Comparison of ENCODE assay signal across 10 cellular contexts in the genomic region with DNA sequence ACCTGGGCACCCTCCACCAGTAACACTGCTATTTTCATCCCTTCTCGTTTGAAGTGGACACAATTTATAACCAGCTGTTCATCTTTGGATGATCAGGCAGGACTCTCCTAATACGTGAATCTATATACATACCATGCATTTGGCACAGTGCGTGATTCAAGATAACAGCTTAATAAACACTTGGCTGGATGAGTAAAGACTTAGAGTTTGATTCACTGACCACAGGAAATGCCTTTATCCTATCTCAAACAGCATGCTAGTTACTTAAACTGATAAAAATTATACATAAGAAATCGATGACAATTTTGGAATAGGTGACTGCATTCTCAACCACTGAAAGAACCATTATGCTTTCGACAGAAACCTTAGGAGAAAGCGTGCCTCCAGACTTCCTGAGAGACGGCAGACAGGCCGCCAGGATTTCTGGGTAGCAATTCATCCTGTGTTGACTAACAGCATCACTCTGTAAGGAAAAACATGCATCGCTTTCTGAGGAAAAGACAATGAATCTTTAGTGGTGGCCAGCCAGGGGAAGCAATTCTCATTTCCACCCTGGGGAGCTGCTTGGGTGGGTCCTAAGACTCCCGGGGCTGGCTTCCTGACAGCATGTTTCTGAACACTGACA. TPM values are rescaled to one million over a fixed set of nuclear protein-coding genes. Genes with fewer than 3 reads are reported as not detected.
DNase-seq lines count a peak whose midpoint lies in the region; ATAC-seq, FAIRE-seq and TF ChIP-seq lines count a peak whose summit lies in the region.
"Had no signal": no experiment of that assay in that cellular context is flagged by ENCODE, and none has a peak within 500 bp of the region (broad histone marks: within the 10 kb centered on the region; RNA-seq: fewer than 3 reads in every experiment).

No MANE protein-coding gene starts in this region.

- no peaks in the 10 kb centered on the region for H4K20me1 ChIP-seq in endothelial cell of umbilical vein (replicated peaks; ENCODE audit: control insufficient read depth, extremely low read depth, insufficient read depth, low read length)

- H3K79me2 ChIP-seq in endothelial cell of umbilical vein (ENCODE audit: control insufficient read depth, insufficient read depth, low read length) = no peaks in the 10 kb centered on the region

- H3K36me3 Mint-ChIP-seq in activated CD4-positive, alpha-beta T cell treated with anti-CD3 and anti-CD28 coated beads for 36 hours (ENCODE audit: low read depth) = no peaks in the 10 kb centered on the region
- no peaks in the 10 kb centered on the region for H3K36me3 Mint-ChIP-seq in osteocyte (ENCODE audit: unreplicated experiment)
- H3K36me3 Mint-ChIP-seq: IgD-negative memory B cell had no signal

- H3K9me3 ChIP-seq in endothelial cell of umbilical vein (replicated peaks; ENCODE audit: control insufficient read depth, insufficient read depth, low read length) = no peaks in the 10 kb centered on the region

- H3K27ac Mint-ChIP-seq in activated CD4-positive, alpha-beta T cell treated with anti-CD3 and anti-CD28 coated beads for 36 hours = peak overlapping the region; percentile 86
- peak overlapping the region; percentile 20 for H3K27ac Mint-ChIP-seq in osteocyte (ENCODE audit: unreplicated experiment)
- H3K27ac Mint-ChIP-seq: IgD-negative memory B cell had no signal

- H3K4me2 ChIP-seq in endothelial cell of umbilical vein (ENCODE audit: insufficient read depth, low read length) = peak overlapping the region; percentile 57

- H3K9ac ChIP-seq in endothelial cell of umbilical vein (replicated peaks; ENCODE audit: extremely low read depth, insufficient read depth, low read length) = peak overlapping the region; percentile 39

- H3K27me3 ChIP-seq in endothelial cell of umbilical vein (ENCODE audit: control insufficient read depth in 2 of 2, insufficient read depth in 2 of 2, low read length in 2 of 2) = no peaks in the 10 kb centered on the region

- peak overlapping the region; percentile 18 for H3K4me3 Mint-ChIP-seq in activated CD4-positive, alpha-beta T cell treated with anti-CD3 and anti-CD28 coated beads for 36 hours
- peak overlapping the region; percentile 15 for H3K4me3 Mint-ChIP-seq in osteocyte (ENCODE audit: unreplicated experiment)

- H3K9me3 Mint-ChIP-seq in activated CD4-positive, alpha-beta T cell treated with anti-CD3 and anti-CD28 coated beads for 36 hours (ENCODE audit: low read depth) = no peaks in the 10 kb centered on the region
- H3K9me3 Mint-ChIP-seq in osteocyte (ENCODE audit: unreplicated experiment) = no peaks in the 10 kb centered on the region
- H3K9me3 Mint-ChIP-seq: IgD-negative memory B cell had no signal

- no peaks in the 10 kb centered on the region for H3K36me3 ChIP-seq in endothelial cell of umbilical vein (ENCODE audit: control insufficient read depth in 2 of 2, extremely low read depth in 1 of 2, insufficient read depth in 2 of 2, low read length in 2 of 2)

- no TSS peak for BruUV-seq in endothelial cell of umbilical vein (replicated peaks; lab: Mats Ljungman, UMichigan)

- DNase-seq in activated CD4-positive, alpha-beta T cell treated with anti-CD3 and anti-CD28 coated beads for 36 hours = peak; percentile 4
- DNase-seq in activated CD4-positive, alpha-beta T cell treated with anti-CD3 and anti-CD28 coated beads for 1 hour = no peak
- DNase-seq in RPMI7951 (ENCODE audit: low read depth) = peak; percentile 68
- peak; percentile 80 for DNase-seq in endothelial cell of umbilical vein (ENCODE audit: low read depth, low spot score)
- no peak for DNase-seq in osteocyte (ENCODE audit: extremely low spot score, unreplicated experiment)
- no peak for DNase-seq in SHP77 (lab: John Stamatoyannopoulos, UW)
- no peak for DNase-seq in anterior cingulate cortex (lab: John Stamatoyannopoulos, UW)
- DNase-seq: stimulated activated naive CD4-positive, alpha-beta T cell had no signal

- POLR2A ChIA-PET in activated CD4-positive, alpha-beta T cell treated with anti-CD3 and anti-CD28 coated beads for 36 hours (lab: Charles Lee) = no interaction called here
- POLR2A ChIA-PET in endothelial cell of umbilical vein (lab: Charles Lee) = interaction anchor here (0.6 to 1.6 kb wide), 2 partner anchors 9 to 19 kb away, joined by 3 to 5 read pairs; a partner anchor contains a TSS

- peak overlapping the region; percentile 42 for H2AFZ ChIP-seq in endothelial cell of umbilical vein (ENCODE audit: low read depth, low read length)

- no peak for TF ChIP-seq CTCF in endothelial cell of umbilical vein (IDR thresholded peaks at IDR 0.05; ENCODE audit: extremely low read depth in 1 of 2, insufficient read depth in 1 of 2, low read depth in 1 of 2, low read length in 2 of 2)
- no peak for TF ChIP-seq CTCF in osteocyte (IDR thresholded peaks at IDR 0.05)

- peak overlapping the region in 1 of 3 experiments; percentile 5 for H3K4me3 ChIP-seq in endothelial cell of umbilical vein (replicated peaks in 1 of 3; ENCODE audit: insufficient read depth in 1 of 3, low read depth in 1 of 3, low read length in 3 of 3)

- peak; percentile 98 for FAIRE-seq in endothelial cell of umbilical vein (lab: Jason Lieb, UNC)

- dilution Hi-C loops in endothelial cell of umbilical vein (cut with MboI; ENCODE audit: extremely low pct_ligation_motif_present, low sequenced_read_pairs) = no loop called here

- H3K4me1 Mint-ChIP-seq in activated CD4-positive, alpha-beta T cell treated with anti-CD3 and anti-CD28 coated beads for 36 hours = peaks cover 57% of the 10 kb centered on the region
- peaks cover 39% of the 10 kb centered on the region for H3K4me1 Mint-ChIP-seq in osteocyte (ENCODE audit: unreplicated experiment)

- H3K27me3 Mint-ChIP-seq in activated CD4-positive, alpha-beta T cell treated with anti-CD3 and anti-CD28 coated beads for 36 hours = no peaks in the 10 kb centered on the region
- H3K27me3 Mint-ChIP-seq in osteocyte (ENCODE audit: unreplicated experiment) = no peaks in the 10 kb centered on the region
- H3K27me3 Mint-ChIP-seq: IgD-negative memory B cell had no signal

- no peak for ATAC-seq in activated CD4-positive, alpha-beta T cell treated with anti-CD3 and anti-CD28 coated beads for 36 hours
- ATAC-seq in GM21526 (IDR thresholded peaks at IDR 0.05; ENCODE audit: low FRiP score, unreplicated experiment) = no peak

- intact Hi-C loops in activated CD4-positive, alpha-beta T cell treated with anti-CD3 and anti-CD28 coated beads for 36 hours (cut with DNase I, micrococcal nuclease) = loop anchor here in 1 of 2 experiments (5.0 to 10.0 kb wide), 2 partner anchors 403 to 475 kb away; no protein-coding TSS in a partner anchor
- intact Hi-C loops in endothelial cell of umbilical vein (cut with micrococcal nuclease) = loop anchor here (1.0 kb wide), 1 partner anchor 9 kb away; a partner anchor contains a TSS

- no peaks in the 10 kb centered on the region for H3K9me1 ChIP-seq in endothelial cell of umbilical vein (replicated peaks; ENCODE audit: control insufficient read depth, extremely low read depth, insufficient read depth, low read length)

- CTCF ChIA-PET in activated CD4-positive, alpha-beta T cell treated with anti-CD3 and anti-CD28 coated beads for 36 hours (lab: Charles Lee) = no interaction called here
- CTCF ChIA-PET in endothelial cell of umbilical vein (lab: Charles Lee) = interaction anchor here (0.7 to 1.9 kb wide), 4 partner anchors 9 to 27 kb away, joined by 3 to 9 read pairs (median 6); a partner anchor contains a TSS

- peak overlapping the region; percentile 62 for H3K27ac ChIP-seq in endothelial cell of umbilical vein (ENCODE audit: insufficient read depth, low read depth, low read length)

- peaks cover 38% of the 10 kb centered on the region for H3K4me1 ChIP-seq in endothelial cell of umbilical vein (ENCODE audit: control insufficient read depth, extremely low read depth, insufficient read depth, low read length)

- no peak for TF ChIP-seq POLR2A in endothelial cell of umbilical vein (IDR thresholded peaks at IDR 0.05; ENCODE audit: low read depth, low read length)

TF ChIP-seq in endothelial cell of umbilical vein, 7 proteins besides CTCF, POLR2A, EP300 and RAD21 (continues in another document):
- peak; percentile 20 for TF ChIP-seq JUN (IDR thresholded peaks at IDR 0.05; ENCODE audit: borderline replicate concordance, insufficient read depth, insufficient read length, low read depth)
- TF ChIP-seq, protein P1, sequence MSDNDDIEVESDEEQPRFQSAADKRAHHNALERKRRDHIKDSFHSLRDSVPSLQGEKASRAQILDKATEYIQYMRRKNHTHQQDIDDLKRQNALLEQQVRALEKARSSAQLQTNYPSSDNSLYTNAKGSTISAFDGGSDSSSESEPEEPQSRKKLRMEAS (IDR thresholded peaks at IDR 0.05; ENCODE audit: insufficient read depth, insufficient read length) = no peak
- no peak for TF ChIP-seq EZH2 (IDR thresholded peaks at IDR 0.05; ENCODE audit: borderline replicate concordance, low read depth, low read length, severe bottlenecking)
- no peak for TF ChIP-seq MYC (IDR thresholded peaks at IDR 0.05; ENCODE audit: low read depth, low read length)
- no peak for TF ChIP-seq FOS (IDR thresholded peaks at IDR 0.05; ENCODE audit: borderline replicate concordance, insufficient read depth, low read length)

RNA-seq across cellular contexts. Expression of a gene that starts 9.7 kb away (rescaled TPM):
- total RNA-seq in activated CD4-positive, alpha-beta T cell treated with anti-CD3 and anti-CD28 coated beads for 36 hours = 10 to 100 TPM; 51.4 to 64.9 TPM
- total RNA-seq in RPMI7951 (2014; rRNA removed; shearing (Covaris generic)) = 81.1 TPM in 2 replicates
- total RNA-seq in endothelial cell of umbilical vein (63.4 and 70.3 TPM in 2 replicates), osteocyte (44.0 and 51.9 TPM in 2 replicates)
- 72.7 and 89.2 TPM in 2 replicates for polyA plus RNA-seq in endothelial cell of umbilical vein
- polyA plus RNA-seq in endothelial cell of umbilical vein (2011; cell fraction: cytosol; rRNA removed) = 96.5 and 109 TPM in 2 replicates
- polyA plus RNA-seq in endothelial cell of umbilical vein (2011; cell fraction: nucleus; rRNA removed) = 35.9 and 36.0 TPM in 2 replicates
- polyA plus RNA-seq in endothelial cell of umbilical vein (2012) = 105 and 117 TPM in 2 replicates
- polyA minus RNA-seq in endothelial cell of umbilical vein = 31.4 and 41.6 TPM in 2 replicates
- polyA minus RNA-seq in endothelial cell of umbilical vein (2011; cell fraction: cytosol; rRNA and poly(A)+ RNA removed) = 104 TPM
- 15.3 and 18.4 TPM in 2 replicates for polyA minus RNA-seq in endothelial cell of umbilical vein (2011; cell fraction: nucleus; rRNA and poly(A)+ RNA removed)

RNA-seq across cellular contexts. Expression of a gene that starts 11.3 kb away (rescaled TPM):
- total RNA-seq in activated CD4-positive, alpha-beta T cell treated with anti-CD3 and anti-CD28 coated beads for 36 hours = 10 to 100 TPM; 18.8 to 37.1 TPM
- 38.3 and 79.5 TPM in 2 replicates for total RNA-seq in RPMI7951 (2014; rRNA removed; shearing (Covaris generic))
- total RNA-seq in endothelial cell of umbilical vein (42.5 and 49.9 TPM in 2 replicates), osteocyte (31.7 and 35.1 TPM in 2 replicates)
- 127 and 139 TPM in 2 replicates for polyA plus RNA-seq in endothelial cell of umbilical vein
- polyA plus RNA-seq in endothelial cell of umbilical vein (2011; cell fraction: cytosol; rRNA removed) = 119 and 144 TPM in 2 replicates
- polyA plus RNA-seq in endothelial cell of umbilical vein (2011; cell fraction: nucleus; rRNA removed) = 42.4 and 58.5 TPM in 2 replicates
- 91.8 and 104 TPM in 2 replicates for polyA plus RNA-seq in endothelial cell of umbilical vein (2012)
- polyA minus RNA-seq in endothelial cell of umbilical vein = 18.1 and 23.8 TPM in 2 replicates
- polyA minus RNA-seq in endothelial cell of umbilical vein (2011; cell fraction: cytosol; rRNA and poly(A)+ RNA removed) = 153 TPM
- polyA minus RNA-seq in endothelial cell of umbilical vein (2011; cell fraction: nucleus; rRNA and poly(A)+ RNA removed) = 6.7 and 9.0 TPM in 2 replicates

Comparison
In these comparisons a context has a peak if more than half of its experiments do, and no peak if none do; other contexts are left out.
1. DNase-seq: peak in activated CD4-positive, alpha-beta T cell treated with anti-CD3 and anti-CD28 coated beads for 36 hours (single experiment), RPMI7951 (single experiment) and endothelial cell of umbilical vein (single experiment); none in activated CD4-positive, alpha-beta T cell treated with anti-CD3 and anti-CD28 coated beads for 1 hour (single experiment), osteocyte (single experiment), SHP77 (0 of 2) and anterior cingulate cortex (0 of 58).